Comparison of ENCODE assay signal across 8 cellular contexts in genomic region chr2:112483821-112484220, GRCh38. TPM values are rescaled to one million over a fixed set of nuclear protein-coding genes. Genes with fewer than 3 reads are reported as not detected.
A peak's percentile ranks its signal among the peaks of the same experiment; 100 is the strongest.
DNase-seq lines count a peak whose midpoint lies in the region; ATAC-seq, FAIRE-seq and TF ChIP-seq lines count a peak whose summit lies in the region.

No MANE protein-coding gene starts in this region.

- peak overlapping the region; percentile 93 for H3K9ac ChIP-seq in skeletal muscle satellite cell (ENCODE audit: low read depth, low read length)

- no peak for TF ChIP-seq POLR2A in H54 (IDR thresholded peaks at IDR 0.05; ENCODE audit: low read depth, low read length)

- H3K4me1 Mint-ChIP-seq in activated CD4-positive, alpha-beta T cell treated with anti-CD3 and anti-CD28 coated beads, Interleukin-2, amount 10 ng/mL, durations not matched to agents 24 days and 14 days: peaks cover 48% of the 10 kb centered on the region
- H3K4me1 Mint-ChIP-seq in endothelial cell (ENCODE audit: unreplicated experiment): peaks cover 39% of the 10 kb centered on the region

- peaks cover 23% of the 10 kb centered on the region; the same call in 1 of the 2 replicates for H3K36me3 ChIP-seq in RWPE2 (ENCODE audit: low read depth)
- peaks cover 28% of the 10 kb centered on the region for H3K36me3 ChIP-seq in skeletal muscle satellite cell (ENCODE audit: insufficient read depth, low read length)

- H3K4me2 ChIP-seq in skeletal muscle satellite cell (ENCODE audit: low read length): peak overlapping the region; percentile 89

- intact Hi-C loops in activated CD4-positive, alpha-beta T cell treated with anti-CD3 and anti-CD28 coated beads, Interleukin-2, amount 10 ng/mL, durations not matched to agents 24 days and 14 days (cut with micrococcal nuclease): loop anchor here (2.0 to 5.0 kb wide), 2 partner anchors 163 to 599 kb away; partner anchors contain the start of genes ANAPC1 and SLC20A1

- no peak for FAIRE-seq in H54 (lab: Jason Lieb, UNC)

- ATAC-seq in RWPE2 (ENCODE audit: low read depth) (no peak), GM19467 (IDR thresholded peaks at IDR 0.05; ENCODE audit: unreplicated experiment) (no peak)

- H3K27me3 ChIP-seq in RWPE2 (ENCODE audit: insufficient read depth, poor library complexity, severe bottlenecking) (no peaks in the 10 kb centered on the region), skeletal muscle satellite cell (ENCODE audit: control insufficient read depth, insufficient read depth, low read length) (no peaks in the 10 kb centered on the region)

- TF ChIP-seq CTCF in RWPE2 (IDR thresholded peaks at IDR 0.05; ENCODE audit: poor library complexity, severe bottlenecking) (no peak), endothelial cell (IDR thresholded peaks at IDR 0.05; ENCODE audit: unreplicated experiment) (no peak)

- H3K27ac Mint-ChIP-seq in activated CD4-positive, alpha-beta T cell treated with anti-CD3 and anti-CD28 coated beads, Interleukin-2, amount 10 ng/mL, durations not matched to agents 24 days and 14 days: no peak overlapping the region
- H3K27ac Mint-ChIP-seq in endothelial cell (ENCODE audit: unreplicated experiment): peak overlapping the region; percentile 27

- H3K27me3 Mint-ChIP-seq in activated CD4-positive, alpha-beta T cell treated with anti-CD3 and anti-CD28 coated beads, Interleukin-2, amount 10 ng/mL, durations not matched to agents 24 days and 14 days: peaks cover under 1% of the 10 kb centered on the region
- H3K27me3 Mint-ChIP-seq in endothelial cell (ENCODE audit: unreplicated experiment): peaks cover 4% of the 10 kb centered on the region

- peaks cover 33% of the 10 kb centered on the region for H3K36me3 Mint-ChIP-seq in activated CD4-positive, alpha-beta T cell treated with anti-CD3 and anti-CD28 coated beads, Interleukin-2, amount 10 ng/mL, durations not matched to agents 24 days and 14 days (ENCODE audit: low read depth)
- peaks cover 16% of the 10 kb centered on the region for H3K36me3 Mint-ChIP-seq in endothelial cell (ENCODE audit: low read depth, unreplicated experiment)

- no peak for DNase-seq in activated CD4-positive, alpha-beta T cell treated with anti-CD3 and anti-CD28 coated beads, Interleukin-2, amount 10 ng/mL, durations not matched to agents 24 days and 14 days
- no peak for DNase-seq in activated CD4-positive, alpha-beta T cell treated with anti-CD3 and anti-CD28 coated beads for 4 hours
- DNase-seq in RWPE2 (ENCODE audit: low spot score) (no peak), endothelial cell (ENCODE audit: low spot score) (no peak), HCEC 1CT (no peak), H54 (ENCODE audit: insufficient read length, low spot score) (no peak)

- no peaks in the 10 kb centered on the region for H3K9me3 ChIP-seq in RWPE2 (ENCODE audit: severe bottlenecking)
- no peaks in the 10 kb centered on the region for H3K9me3 ChIP-seq in skeletal muscle satellite cell (replicated peaks; ENCODE audit: low read length)

- no peaks in the 10 kb centered on the region for H3K9me3 Mint-ChIP-seq in activated CD4-positive, alpha-beta T cell treated with anti-CD3 and anti-CD28 coated beads, Interleukin-2, amount 10 ng/mL, durations not matched to agents 24 days and 14 days
- no peaks in the 10 kb centered on the region for H3K9me3 Mint-ChIP-seq in endothelial cell (ENCODE audit: unreplicated experiment)

- H3K4me1 ChIP-seq in RWPE2 (ENCODE audit: insufficient read depth, poor library complexity, severe bottlenecking): peaks cover 4% of the 10 kb centered on the region
- peaks cover 31% of the 10 kb centered on the region for H3K4me1 ChIP-seq in skeletal muscle satellite cell (ENCODE audit: control insufficient read depth, insufficient read depth, low read length)

- peak overlapping the region; percentile 95 for H3K4me3 Mint-ChIP-seq in activated CD4-positive, alpha-beta T cell treated with anti-CD3 and anti-CD28 coated beads, Interleukin-2, amount 10 ng/mL, durations not matched to agents 24 days and 14 days
- peak overlapping the region; percentile 98 for H3K4me3 Mint-ChIP-seq in endothelial cell (ENCODE audit: unreplicated experiment)

- H3K4me3 ChIP-seq in RWPE2 (ENCODE audit: severe bottlenecking) (no peak overlapping the region), skeletal muscle satellite cell (ENCODE audit: low read length) (peak overlapping the region; percentile 95)

- peak overlapping the region; percentile 78 for H3K27ac ChIP-seq in RWPE2 (ENCODE audit: poor library complexity, severe bottlenecking)

RNA-seq across cellular contexts. Expression of gene TTL, which starts 1.9 kb away (rescaled TPM):
- total RNA-seq in activated CD4-positive, alpha-beta T cell treated with anti-CD3 and anti-CD28 coated beads, Interleukin-2, amount 10 ng/mL, durations not matched to agents 24 days and 14 days: 44.6 and 48.5 TPM in 2 replicates
- 89.9 TPM for total RNA-seq in endothelial cell (ENCODE audit: unreplicated experiment)
- 39.5 and 53.2 TPM in 2 replicates for total RNA-seq in skeletal muscle satellite cell (2012; rRNA removed)

RNA-seq across cellular contexts. Expression of gene RGPD8, which starts 50.4 kb away (rescaled TPM):
- total RNA-seq in activated CD4-positive, alpha-beta T cell treated with anti-CD3 and anti-CD28 coated beads, Interleukin-2, amount 10 ng/mL, durations not matched to agents 24 days and 14 days: 13.9 and 15.6 TPM in 2 replicates
- 11.8 TPM for total RNA-seq in endothelial cell (ENCODE audit: unreplicated experiment)
- 8.1 and 9.2 TPM in 2 replicates for total RNA-seq in skeletal muscle satellite cell (2012; rRNA removed)

RNA-seq across cellular contexts. Expression of gene POLR1B, which starts 58.4 kb away (rescaled TPM):
- total RNA-seq in activated CD4-positive, alpha-beta T cell treated with anti-CD3 and anti-CD28 coated beads, Interleukin-2, amount 10 ng/mL, durations not matched to agents 24 days and 14 days: 71.9 and 84.5 TPM in 2 replicates
- 22.1 TPM for total RNA-seq in endothelial cell (ENCODE audit: unreplicated experiment)
- 23.8 and 26.9 TPM in 2 replicates for total RNA-seq in skeletal muscle satellite cell (2012; rRNA removed)
